In the genomic region with DNA sequence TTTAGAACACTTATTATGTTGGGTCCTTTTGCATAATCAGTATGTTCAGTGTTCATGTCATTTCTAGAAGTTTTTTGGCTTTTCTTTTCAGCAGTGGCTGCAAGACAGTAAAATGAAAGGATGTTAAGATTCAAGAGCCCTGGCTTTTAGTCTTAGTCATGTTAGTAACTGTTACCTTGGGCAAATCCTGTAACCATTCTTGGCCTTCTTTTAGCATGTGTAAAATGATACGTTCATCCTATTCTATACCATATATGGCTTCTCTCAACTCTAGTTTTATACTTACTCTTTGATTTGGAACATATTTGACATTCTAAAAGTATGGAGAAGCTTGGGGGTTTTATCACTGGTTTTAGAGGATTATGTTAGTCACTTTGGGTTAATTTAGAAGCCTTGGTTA, we compare ENCODE assay signal across 19 cellular contexts.
"Had no signal": no experiment of that assay in that cellular context is flagged by ENCODE, and none has a peak within 500 bp of the region (broad histone marks: within the 10 kb centered on the region; RNA-seq: fewer than 3 reads in every experiment).

No MANE protein-coding gene starts in this region.

- H3K27ac ChIP-seq: hepatocyte, left lung, neutrophil, thyroid gland, WERI-Rb-1 had no signal

- H3K36me3 ChIP-seq: left lung, neutrophil, thyroid gland, WERI-Rb-1 had no signal

- H3K27me3 ChIP-seq: hepatocyte, left lung, neutrophil, thyroid gland had no signal

- H3K4me3 ChIP-seq: hepatocyte, left lung, thyroid gland had no signal

- DNase-seq: activated CD4-positive, alpha-beta T cell treated with anti-CD3 and anti-CD28 coated beads for 48 hours; activated CD8-positive, alpha-beta memory T cell treated with anti-CD3 and anti-CD28 coated beads, Interleukin-2, amount 50 U/mL, for 4 hours; activated CD8-positive, alpha-beta T cell treated with anti-CD3 and anti-CD28 coated beads for 36 hours; activated naive CD8-positive, alpha-beta T cell treated with anti-CD3 and anti-CD28 coated beads for 36 hours; activated T-cell treated with anti-CD3 and anti-CD28 coated beads, Interleukin-2, amount 50 U/mL, for 72 hours; anterior cingulate cortex; cerebellar nuclear complex; dermis blood vessel endothelial cell; kidney; left lung; naive thymus-derived CD8-positive, alpha-beta T cell; retina; stimulated activated CD4-positive, alpha-beta T cell treated with anti-CD3 and anti-CD28 coated beads, Interleukin-4, amount 100 ng/mL, for 1 hour; stimulated activated naive B cell treated with anti-CD40 and anti-IgM and Interleukin-4, amounts not matched to agents 10 μg/mL and 1 μg/mL and 100 μg/mL, for 72 hours; T-helper 17 cell; thyroid gland; WERI-Rb-1 had no signal

- ATAC-seq: activated CD8-positive, alpha-beta T cell treated with anti-CD3 and anti-CD28 coated beads for 36 hours; activated T-cell treated with anti-CD3 and anti-CD28 coated beads, Interleukin-2, amount 50 U/mL, for 72 hours; left lung; naive thymus-derived CD8-positive, alpha-beta T cell; stimulated activated naive B cell treated with anti-CD40 and anti-IgM and Interleukin-4, amounts not matched to agents 10 μg/mL and 1 μg/mL and 100 μg/mL, for 72 hours; T-helper 17 cell had no signal

- H3K9me3 ChIP-seq: left lung, neutrophil, thyroid gland had no signal
